ENCODE assay signal across 17 cellular contexts in genomic region chr11:92500463-92500862, GRCh38.
A peak's percentile ranks its signal among the peaks of the same experiment; 100 is the strongest.
DNase-seq lines count a peak whose midpoint lies in the region; ATAC-seq and TF ChIP-seq lines count a peak whose summit lies in the region.
"Had no signal": no experiment of that assay in that cellular context is flagged by ENCODE, and none has a peak within 500 bp of the region (broad histone marks: within the 10 kb centered on the region; RNA-seq: fewer than 3 reads in every experiment).

No MANE protein-coding gene starts in this region.

- in situ Hi-C loops in GM13976 (cut with MboI; ENCODE audit: low sequenced_read_pairs, unreplicated experiment), result no loop called here

- H3K9me3 ChIP-seq in RWPE2 (ENCODE audit: severe bottlenecking), result no peaks in the 10 kb centered on the region

- H3K36me3 Mint-ChIP-seq in activated T-helper 17 cell treated with anti-CD3 and anti-CD28 coated beads, Interleukin-2, amount 50 U/mL, for 72 hours (ENCODE audit: low read depth), result no peaks in the 10 kb centered on the region

- peaks cover 15% of the 10 kb centered on the region for H3K4me1 ChIP-seq in RWPE2 (ENCODE audit: insufficient read depth, poor library complexity, severe bottlenecking)

- no peak for DNase-seq in RWPE2 (ENCODE audit: low spot score)
- peak; percentile 66 for DNase-seq in epithelial cell of esophagus (ENCODE audit: low read depth)
- peak; percentile 15 for DNase-seq in kidney tubule cell (ENCODE audit: low spot score)
- no peak for DNase-seq in left colon
- DNase-seq in GM13976 (ENCODE audit: low spot score), result no peak
- DNase-seq: ACHN, AML-193, DMS79, KBM-7, NCI-H1417 treated with DMSO at 0.1 percent for 48 hours, NCI-H1930, SHP77 treated with DMSO at 0.1 percent for 48 hours had no signal

- H3K27me3 Mint-ChIP-seq in activated T-helper 17 cell treated with anti-CD3 and anti-CD28 coated beads, Interleukin-2, amount 50 U/mL, for 72 hours, result peaks cover 5% of the 10 kb centered on the region

- H3K27ac Mint-ChIP-seq in activated T-helper 17 cell treated with anti-CD3 and anti-CD28 coated beads, Interleukin-2, amount 50 U/mL, for 72 hours, result no peak overlapping the region

- H3K27ac ChIP-seq in RWPE2 (ENCODE audit: poor library complexity, severe bottlenecking), result peak overlapping the region; percentile 13
- H3K27ac ChIP-seq: C4-2B had no signal

- no peak overlapping the region for H3K4me3 ChIP-seq in RWPE2 (ENCODE audit: severe bottlenecking)
- no peak overlapping the region for H3K4me3 ChIP-seq in epithelial cell of esophagus (ENCODE audit: low read length)

- peak; percentile 95 for ATAC-seq in RWPE2 (ENCODE audit: low read depth)
- ATAC-seq in GM18873 (IDR thresholded peaks at IDR 0.05; ENCODE audit: low FRiP score, unreplicated experiment), result no peak
- no peak for ATAC-seq in left colon
- no peak for ATAC-seq in activated T-helper 17 cell treated with anti-CD3 and anti-CD28 coated beads, Interleukin-2, amount 50 U/mL, for 72 hours (replicated peaks)
- ATAC-seq: HepG2, SK-N-SH treated with all-trans-retinoic acid at 6 μM for 48 hours had no signal

- H3K36me3 ChIP-seq in RWPE2 (ENCODE audit: low read depth), result no peaks in the 10 kb centered on the region

- H3K27me3 ChIP-seq in RWPE2 (ENCODE audit: insufficient read depth, poor library complexity, severe bottlenecking), result no peaks in the 10 kb centered on the region

- H3K4me1 Mint-ChIP-seq in activated T-helper 17 cell treated with anti-CD3 and anti-CD28 coated beads, Interleukin-2, amount 50 U/mL, for 72 hours, result no peaks in the 10 kb centered on the region

- H3K4me3 Mint-ChIP-seq in activated T-helper 17 cell treated with anti-CD3 and anti-CD28 coated beads, Interleukin-2, amount 50 U/mL, for 72 hours, result no peak overlapping the region

- intact Hi-C loops in left colon (cut with DNase I, micrococcal nuclease), result no loop called here

- peaks cover 5% of the 10 kb centered on the region for H3K9me3 Mint-ChIP-seq in activated T-helper 17 cell treated with anti-CD3 and anti-CD28 coated beads, Interleukin-2, amount 50 U/mL, for 72 hours

- no peak for TF ChIP-seq CTCF in RWPE2 (IDR thresholded peaks at IDR 0.05; ENCODE audit: poor library complexity, severe bottlenecking)
- no peak for TF ChIP-seq CTCF in epithelial cell of esophagus (IDR thresholded peaks at IDR 0.05; ENCODE audit: insufficient read depth, low read depth, low read length, missing control alignments)
- TF ChIP-seq CTCF in GM13976 (IDR thresholded peaks at IDR 0.05; ENCODE audit: borderline replicate concordance, control extremely low read depth, extremely low read depth, insufficient read depth, missing control alignments), result no peak

Comparison
In these comparisons a context has a peak if more than half of its experiments do, and no peak if none do; other contexts are left out.
1. DNase-seq: peak in epithelial cell of esophagus (single experiment) and kidney tubule cell (single experiment); none in RWPE2 (single experiment), left colon (0 of 2) and GM13976 (single experiment).